1 cellular context compared by ENCODE assay signal in the genomic region with DNA sequence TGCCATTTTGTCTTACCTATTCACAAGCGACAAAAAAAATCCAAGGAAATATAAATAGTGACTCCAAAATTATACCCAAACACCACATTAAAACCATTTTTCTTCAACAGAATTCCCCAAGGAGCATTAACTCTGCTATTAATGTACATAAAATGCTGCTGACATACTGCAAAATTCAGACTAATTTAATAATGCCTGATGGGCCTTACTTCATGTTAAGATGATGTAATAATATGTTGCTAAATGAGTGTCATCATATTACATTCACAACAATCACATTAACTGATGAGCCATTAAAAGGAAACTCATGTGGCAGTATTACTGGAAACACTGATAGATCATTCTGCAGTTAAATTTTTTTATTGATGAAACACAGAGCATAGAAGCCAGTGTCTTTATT.
A peak's percentile ranks its signal among the peaks of the same experiment; 100 is the strongest.
TF ChIP-seq lines count a peak whose summit lies in the region.

No MANE protein-coding gene starts in this region.

TF ChIP-seq in K562, 482 proteins besides CTCF, POLR2A, EP300 and RAD21:
- TF ChIP-seq, protein P1, sequence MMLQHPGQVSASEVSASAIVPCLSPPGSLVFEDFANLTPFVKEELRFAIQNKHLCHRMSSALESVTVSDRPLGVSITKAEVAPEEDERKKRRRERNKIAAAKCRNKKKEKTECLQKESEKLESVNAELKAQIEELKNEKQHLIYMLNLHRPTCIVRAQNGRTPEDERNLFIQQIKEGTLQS (IDR thresholded peaks at IDR 0.05): peak; percentile 72
- TF ChIP-seq, protein P1 (CRISPR knock-in tag; conservative IDR thresholded peaks at IDR 0.05): no peak
- TF ChIP-seq, protein P2, sequence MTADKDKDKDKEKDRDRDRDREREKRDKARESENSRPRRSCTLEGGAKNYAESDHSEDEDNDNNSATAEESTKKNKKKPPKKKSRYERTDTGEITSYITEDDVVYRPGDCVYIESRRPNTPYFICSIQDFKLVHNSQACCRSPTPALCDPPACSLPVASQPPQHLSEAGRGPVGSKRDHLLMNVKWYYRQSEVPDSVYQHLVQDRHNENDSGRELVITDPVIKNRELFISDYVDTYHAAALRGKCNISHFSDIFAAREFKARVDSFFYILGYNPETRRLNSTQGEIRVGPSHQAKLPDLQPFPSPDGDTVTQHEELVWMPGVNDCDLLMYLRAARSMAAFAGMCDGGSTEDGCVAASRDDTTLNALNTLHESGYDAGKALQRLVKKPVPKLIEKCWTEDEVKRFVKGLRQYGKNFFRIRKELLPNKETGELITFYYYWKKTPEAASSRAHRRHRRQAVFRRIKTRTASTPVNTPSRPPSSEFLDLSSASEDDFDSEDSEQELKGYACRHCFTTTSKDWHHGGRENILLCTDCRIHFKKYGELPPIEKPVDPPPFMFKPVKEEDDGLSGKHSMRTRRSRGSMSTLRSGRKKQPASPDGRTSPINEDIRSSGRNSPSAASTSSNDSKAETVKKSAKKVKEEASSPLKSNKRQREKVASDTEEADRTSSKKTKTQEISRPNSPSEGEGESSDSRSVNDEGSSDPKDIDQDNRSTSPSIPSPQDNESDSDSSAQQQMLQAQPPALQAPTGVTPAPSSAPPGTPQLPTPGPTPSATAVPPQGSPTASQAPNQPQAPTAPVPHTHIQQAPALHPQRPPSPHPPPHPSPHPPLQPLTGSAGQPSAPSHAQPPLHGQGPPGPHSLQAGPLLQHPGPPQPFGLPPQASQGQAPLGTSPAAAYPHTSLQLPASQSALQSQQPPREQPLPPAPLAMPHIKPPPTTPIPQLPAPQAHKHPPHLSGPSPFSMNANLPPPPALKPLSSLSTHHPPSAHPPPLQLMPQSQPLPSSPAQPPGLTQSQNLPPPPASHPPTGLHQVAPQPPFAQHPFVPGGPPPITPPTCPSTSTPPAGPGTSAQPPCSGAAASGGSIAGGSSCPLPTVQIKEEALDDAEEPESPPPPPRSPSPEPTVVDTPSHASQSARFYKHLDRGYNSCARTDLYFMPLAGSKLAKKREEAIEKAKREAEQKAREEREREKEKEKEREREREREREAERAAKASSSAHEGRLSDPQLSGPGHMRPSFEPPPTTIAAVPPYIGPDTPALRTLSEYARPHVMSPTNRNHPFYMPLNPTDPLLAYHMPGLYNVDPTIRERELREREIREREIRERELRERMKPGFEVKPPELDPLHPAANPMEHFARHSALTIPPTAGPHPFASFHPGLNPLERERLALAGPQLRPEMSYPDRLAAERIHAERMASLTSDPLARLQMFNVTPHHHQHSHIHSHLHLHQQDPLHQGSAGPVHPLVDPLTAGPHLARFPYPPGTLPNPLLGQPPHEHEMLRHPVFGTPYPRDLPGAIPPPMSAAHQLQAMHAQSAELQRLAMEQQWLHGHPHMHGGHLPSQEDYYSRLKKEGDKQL (CRISPR knock-in tag; IDR thresholded peaks at IDR 0.05; ENCODE audit: borderline replicate concordance): no peak
- TF ChIP-seq PHF21A (IDR thresholded peaks at IDR 0.05; ENCODE audit: borderline replicate concordance, low read depth) (no peak), POLR2AphosphoS5 (IDR thresholded peaks at IDR 0.05; ENCODE audit: control insufficient read depth, insufficient read depth, low read depth, low read length) (no peak), ZNF232 (CRISPR knock-in tag; IDR thresholded peaks at IDR 0.05) (no peak), HOXB6 (CRISPR knock-in tag; IDR thresholded peaks at IDR 0.05; ENCODE audit: borderline replicate concordance) (no peak), CEBPG (CRISPR knock-in tag; IDR thresholded peaks at IDR 0.05) (no peak), CEBPG (tag; conservative IDR thresholded peaks at IDR 0.05 in 1 of 2, IDR thresholded peaks at IDR 0.05 in 1 of 2) (peak; percentile 58 to 77; a peak in 2 of 4 replicates), ARHGAP35 (IDR thresholded peaks at IDR 0.05; ENCODE audit: partially characterized antibody) (no peak), STAT5B (CRISPR knock-in tag; IDR thresholded peaks at IDR 0.05) (no peak), BRF1 (IDR thresholded peaks at IDR 0.05; ENCODE audit: borderline replicate concordance, extremely low read depth, insufficient read length) (no peak), ZNF354B (CRISPR knock-in tag; IDR thresholded peaks at IDR 0.05) (no peak), KDM1A (IDR thresholded peaks at IDR 0.05) (no peak), ETV5 (CRISPR knock-in tag; IDR thresholded peaks at IDR 0.05; ENCODE audit: low read depth) (no peak), CEBPB (tag; IDR thresholded peaks at IDR 0.05) (0 out of 2 replicates have a peak, but pooled peaks have one; percentile 48), CTBP1 (IDR thresholded peaks at IDR 0.05; ENCODE audit: borderline replicate concordance) (no peak)
- TF ChIP-seq, protein P3, sequence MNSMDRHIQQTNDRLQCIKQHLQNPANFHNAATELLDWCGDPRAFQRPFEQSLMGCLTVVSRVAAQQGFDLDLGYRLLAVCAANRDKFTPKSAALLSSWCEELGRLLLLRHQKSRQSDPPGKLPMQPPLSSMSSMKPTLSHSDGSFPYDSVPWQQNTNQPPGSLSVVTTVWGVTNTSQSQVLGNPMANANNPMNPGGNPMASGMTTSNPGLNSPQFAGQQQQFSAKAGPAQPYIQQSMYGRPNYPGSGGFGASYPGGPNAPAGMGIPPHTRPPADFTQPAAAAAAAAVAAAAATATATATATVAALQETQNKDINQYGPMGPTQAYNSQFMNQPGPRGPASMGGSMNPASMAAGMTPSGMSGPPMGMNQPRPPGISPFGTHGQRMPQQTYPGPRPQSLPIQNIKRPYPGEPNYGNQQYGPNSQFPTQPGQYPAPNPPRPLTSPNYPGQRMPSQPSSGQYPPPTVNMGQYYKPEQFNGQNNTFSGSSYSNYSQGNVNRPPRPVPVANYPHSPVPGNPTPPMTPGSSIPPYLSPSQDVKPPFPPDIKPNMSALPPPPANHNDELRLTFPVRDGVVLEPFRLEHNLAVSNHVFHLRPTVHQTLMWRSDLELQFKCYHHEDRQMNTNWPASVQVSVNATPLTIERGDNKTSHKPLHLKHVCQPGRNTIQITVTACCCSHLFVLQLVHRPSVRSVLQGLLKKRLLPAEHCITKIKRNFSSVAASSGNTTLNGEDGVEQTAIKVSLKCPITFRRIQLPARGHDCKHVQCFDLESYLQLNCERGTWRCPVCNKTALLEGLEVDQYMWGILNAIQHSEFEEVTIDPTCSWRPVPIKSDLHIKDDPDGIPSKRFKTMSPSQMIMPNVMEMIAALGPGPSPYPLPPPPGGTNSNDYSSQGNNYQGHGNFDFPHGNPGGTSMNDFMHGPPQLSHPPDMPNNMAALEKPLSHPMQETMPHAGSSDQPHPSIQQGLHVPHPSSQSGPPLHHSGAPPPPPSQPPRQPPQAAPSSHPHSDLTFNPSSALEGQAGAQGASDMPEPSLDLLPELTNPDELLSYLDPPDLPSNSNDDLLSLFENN (IDR thresholded peaks at IDR 0.05; ENCODE audit: low read depth in 2 of 2, low read length in 2 of 2): no peak
- TF ChIP-seq, protein P4, sequence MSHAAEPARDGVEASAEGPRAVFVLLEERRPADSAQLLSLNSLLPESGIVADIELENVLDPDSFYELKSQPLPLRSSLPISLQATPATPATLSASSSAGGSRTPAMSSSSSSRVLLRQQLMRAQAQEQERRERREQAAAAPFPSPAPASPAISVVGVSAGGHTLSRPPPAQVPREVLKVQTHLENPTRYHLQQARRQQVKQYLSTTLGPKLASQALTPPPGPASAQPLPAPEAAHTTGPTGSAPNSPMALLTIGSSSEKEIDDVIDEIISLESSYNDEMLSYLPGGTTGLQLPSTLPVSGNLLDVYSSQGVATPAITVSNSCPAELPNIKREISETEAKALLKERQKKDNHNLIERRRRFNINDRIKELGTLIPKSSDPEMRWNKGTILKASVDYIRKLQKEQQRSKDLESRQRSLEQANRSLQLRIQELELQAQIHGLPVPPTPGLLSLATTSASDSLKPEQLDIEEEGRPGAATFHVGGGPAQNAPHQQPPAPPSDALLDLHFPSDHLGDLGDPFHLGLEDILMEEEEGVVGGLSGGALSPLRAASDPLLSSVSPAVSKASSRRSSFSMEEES (CRISPR knock-in tag; IDR thresholded peaks at IDR 0.05): no peak
- TF ChIP-seq, protein P5, sequence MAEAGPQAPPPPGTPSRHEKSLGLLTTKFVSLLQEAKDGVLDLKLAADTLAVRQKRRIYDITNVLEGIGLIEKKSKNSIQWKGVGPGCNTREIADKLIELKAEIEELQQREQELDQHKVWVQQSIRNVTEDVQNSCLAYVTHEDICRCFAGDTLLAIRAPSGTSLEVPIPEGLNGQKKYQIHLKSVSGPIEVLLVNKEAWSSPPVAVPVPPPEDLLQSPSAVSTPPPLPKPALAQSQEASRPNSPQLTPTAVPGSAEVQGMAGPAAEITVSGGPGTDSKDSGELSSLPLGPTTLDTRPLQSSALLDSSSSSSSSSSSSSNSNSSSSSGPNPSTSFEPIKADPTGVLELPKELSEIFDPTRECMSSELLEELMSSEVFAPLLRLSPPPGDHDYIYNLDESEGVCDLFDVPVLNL (CRISPR knock-in tag; IDR thresholded peaks at IDR 0.05; ENCODE audit: low read depth): no peak
